In genomic region chr17:8376302-8377067, GRCh38 we compare ENCODE assay signal across 8 cellular contexts.
A peak's percentile ranks its signal among the peaks of the same experiment; 100 is the strongest.
DNase-seq lines count a peak whose midpoint lies in the region; ATAC-seq and TF ChIP-seq lines count a peak whose summit lies in the region.

Gene KRABD2, minus strand, starts transcription at chr17:8376704.

- intact Hi-C loops in activated CD4-positive, alpha-beta T cell treated with anti-CD3 and anti-CD28 coated beads for 36 hours (cut with DNase I, micrococcal nuclease), result loop anchor here (1.0 to 10.0 kb wide), 6 partner anchors 82 to 444 kb away; partner anchors contain the start of genes CNTROB (in 1 of the 2), MYH10 (in 1 of the 2), PFAS (in 1 of the 2) and RANGRF (in 1 of the 2)

- peak; percentile 87 for ATAC-seq in HG03135 (IDR thresholded peaks at IDR 0.05; ENCODE audit: unreplicated experiment)
- ATAC-seq in activated CD4-positive, alpha-beta T cell treated with anti-CD3 and anti-CD28 coated beads for 36 hours, result peak; percentile 99

- TF ChIP-seq POLR2A in GM18526 (IDR thresholded peaks at IDR 0.05; ENCODE audit: extremely low read depth, insufficient read length), result peak; percentile 72

- POLR2A ChIA-PET in activated CD4-positive, alpha-beta T cell treated with anti-CD3 and anti-CD28 coated beads for 36 hours (lab: Charles Lee), result interaction anchor here (0.6 to 1.7 kb wide), 6 partner anchors 50 to 254 kb away, joined by 3 to 6 read pairs (median 3); partner anchors contain the start of genes MYH10 and SLC25A35

- DNase-seq in A172 (ENCODE audit: low spot score), result peak; percentile 50
- peak; percentile 77 for DNase-seq in NCI-H446 treated with DMSO at 0.1 percent for 48 hours (lab: John Stamatoyannopoulos, UW)
- peak; percentile 95 for DNase-seq in activated CD4-positive, alpha-beta T cell treated with anti-CD3 and anti-CD28 coated beads for 36 hours
- DNase-seq in choroid plexus epithelial cell (ENCODE audit: low read depth), result peak; percentile 81
- peak; percentile 91 for DNase-seq in kidney tubule cell (ENCODE audit: low spot score)
- peak; percentile 78 to 88 for DNase-seq in stimulated activated CD4-positive, alpha-beta T cell treated with anti-CD3 and anti-CD28 coated beads, Interleukin-15, amount 100 ng/mL, for 48 hours (ENCODE audit: low read depth in 2 of 2)

- H3K27ac Mint-ChIP-seq in activated CD4-positive, alpha-beta T cell treated with anti-CD3 and anti-CD28 coated beads for 36 hours, result peak within 1 kb of the TSS; percentile 87

- H3K4me1 Mint-ChIP-seq in activated CD4-positive, alpha-beta T cell treated with anti-CD3 and anti-CD28 coated beads for 36 hours, result peaks cover 55% of the 10 kb centered on the region

- H3K27me3 Mint-ChIP-seq in activated CD4-positive, alpha-beta T cell treated with anti-CD3 and anti-CD28 coated beads for 36 hours, result no peaks in the 10 kb centered on the region

- H3K9me3 Mint-ChIP-seq in activated CD4-positive, alpha-beta T cell treated with anti-CD3 and anti-CD28 coated beads for 36 hours (ENCODE audit: low read depth), result no peaks in the 10 kb centered on the region

- peak within 1 kb of the TSS; percentile 84 for H3K4me3 ChIP-seq in choroid plexus epithelial cell (ENCODE audit: low read depth, low read length)

- CTCF ChIA-PET in activated CD4-positive, alpha-beta T cell treated with anti-CD3 and anti-CD28 coated beads for 36 hours (lab: Charles Lee), result interaction anchor here (0.6 to 2.1 kb wide), 23 partner anchors 9 to 395 kb away, joined by 3 to 9 read pairs (median 4); partner anchors contain the start of genes MYH10, NDEL1, RANGRF and SLC25A35

- peaks cover 59% of the 10 kb centered on the region for H3K36me3 Mint-ChIP-seq in activated CD4-positive, alpha-beta T cell treated with anti-CD3 and anti-CD28 coated beads for 36 hours (ENCODE audit: low read depth)

- peak within 1 kb of the TSS; percentile 81 for H3K4me3 Mint-ChIP-seq in activated CD4-positive, alpha-beta T cell treated with anti-CD3 and anti-CD28 coated beads for 36 hours

- peak; percentile 59 for TF ChIP-seq CTCF in choroid plexus epithelial cell (conservative IDR thresholded peaks at IDR 0.05; ENCODE audit: low read depth, low read length)

Comparison
In these comparisons a context has a peak if more than half of its experiments do, and no peak if none do; other contexts are left out.
1. Peak in every context shown above with its lines: DNase-seq, ATAC-seq and H3K4me3 ChIP-seq.